1 cellular context compared by ENCODE assay signal in genomic region chr2:13876491-13877037, GRCh38.
TF ChIP-seq lines count a peak whose summit lies in the region.

No MANE protein-coding gene starts in this region.

TF ChIP-seq in HepG2, 621 proteins besides CTCF, POLR2A, EP300 and RAD21 (continued from another document):
- TF ChIP-seq HES4 (CRISPR knock-in tag; IDR thresholded peaks at IDR 0.05; ENCODE audit: borderline replicate concordance) (no peak), HDAC6 (IDR thresholded peaks at IDR 0.05; ENCODE audit: low read depth, low read length) (no peak), ZNF317 (CRISPR knock-in tag; IDR thresholded peaks at IDR 0.05) (no peak), IRF2 (CRISPR knock-in tag; IDR thresholded peaks at IDR 0.05) (no peak), ZBTB4 (CRISPR knock-in tag; IDR thresholded peaks at IDR 0.05; ENCODE audit: borderline replicate concordance) (no peak)
